Comparison of ENCODE assay signal across 21 cellular contexts in genomic region chr1:230199034-230199433, GRCh38.
"Had no signal": no experiment of that assay in that cellular context is flagged by ENCODE, and none has a peak within 500 bp of the region (broad histone marks: within the 10 kb centered on the region; RNA-seq: fewer than 3 reads in every experiment).

No MANE protein-coding gene starts in this region.

- H3K9me3 Mint-ChIP-seq: activated CD4-positive, alpha-beta T cell treated with anti-CD3 and anti-CD28 coated beads, Interleukin-2, amount 10 ng/mL, durations not matched to agents 7 days and 5 days; activated CD8-positive, alpha-beta T cell treated with anti-CD3 and anti-CD28 coated beads for 36 hours; activated T-helper 2 cell treated with anti-CD3 and anti-CD28 coated beads, Interferon-gamma antibody, Interleukin-2, Interleukin-4, amounts not matched to agents 10 μg/mL and 5 μg/mL and 100 μg/mL, durations not matched to agents 14 hours and 24 hours and 36 hours; dendritic cell treated with granulocyte-macrophage colony-stimulating factor and Interleukin-4, amounts not matched to agents 40 ng/mL and 50 ng/mL, for 4 days; immature natural killer cell; naive thymus-derived CD8-positive, alpha-beta T cell had no signal

- DNase-seq: activated CD4-positive, alpha-beta T cell treated with anti-CD3 and anti-CD28 coated beads, Interleukin-2, amount 10 ng/mL, durations not matched to agents 7 days and 5 days; activated CD4-positive, CD25-positive, alpha-beta regulatory T cell treated with anti-CD3 and anti-CD28 coated beads, Interleukin-2, amount 50 U/mL, for 72 hours; activated CD8-positive, alpha-beta memory T cell treated with anti-CD3 and anti-CD28 coated beads, Interleukin-2, amount 10 ng/mL, durations not matched to agents 7 days and 5 days; activated CD8-positive, alpha-beta T cell treated with anti-CD3 and anti-CD28 coated beads for 36 hours; activated naive CD4-positive, alpha-beta T cell treated with Interleukin-2 at 50 U/mL for 16 hours; amygdala; effector CD8-positive, alpha-beta T cell; erythroblast; foreskin melanocyte; glutamatergic neuron; immature natural killer cell; kidney glomerular epithelial cell; left ventricle myocardium inferior; naive thymus-derived CD8-positive, alpha-beta T cell; stimulated activated CD4-positive, alpha-beta T cell treated with anti-CD3 and anti-CD28 coated beads, Interleukin-4, amount 100 ng/mL, for 1 hour; stimulated activated naive CD4-positive, alpha-beta T cell; WERI-Rb-1 had no signal

- H3K27ac ChIP-seq: hepatocyte, left ventricle myocardium inferior, prostate gland, WERI-Rb-1 had no signal

- H3K27ac Mint-ChIP-seq: activated CD8-positive, alpha-beta memory T cell treated with anti-CD3 and anti-CD28 coated beads, Interleukin-2, amount 10 ng/mL, durations not matched to agents 7 days and 5 days; activated CD8-positive, alpha-beta T cell treated with anti-CD3 and anti-CD28 coated beads for 36 hours; activated T-helper 2 cell treated with anti-CD3 and anti-CD28 coated beads, Interferon-gamma antibody, Interleukin-2, Interleukin-4, amounts not matched to agents 10 μg/mL and 5 μg/mL and 100 μg/mL, durations not matched to agents 14 hours and 24 hours and 36 hours; dendritic cell treated with granulocyte-macrophage colony-stimulating factor and Interleukin-4, amounts not matched to agents 40 ng/mL and 50 ng/mL, for 4 days had no signal

- H3K9me3 ChIP-seq: left ventricle myocardium inferior, prostate gland had no signal

- H3K27me3 ChIP-seq: hepatocyte had no signal

- H2AFZ ChIP-seq: hepatocyte had no signal

- ATAC-seq: activated CD8-positive, alpha-beta memory T cell treated with anti-CD3 and anti-CD28 coated beads, Interleukin-2, amount 10 ng/mL, durations not matched to agents 7 days and 5 days; activated CD8-positive, alpha-beta T cell treated with anti-CD3 and anti-CD28 coated beads for 36 hours; naive thymus-derived CD8-positive, alpha-beta T cell had no signal

- H3K36me3 ChIP-seq: prostate gland had no signal

- H3K4me3 ChIP-seq: hepatocyte, left ventricle myocardium inferior, prostate gland had no signal

- H3K4me1 ChIP-seq: left ventricle myocardium inferior, prostate gland had no signal

- H3K4me2 ChIP-seq: hepatocyte had no signal

- H3K27me3 Mint-ChIP-seq: activated CD4-positive, alpha-beta T cell treated with anti-CD3 and anti-CD28 coated beads, Interleukin-2, amount 10 ng/mL, durations not matched to agents 7 days and 5 days; activated CD8-positive, alpha-beta memory T cell treated with anti-CD3 and anti-CD28 coated beads, Interleukin-2, amount 10 ng/mL, durations not matched to agents 7 days and 5 days; activated CD8-positive, alpha-beta T cell treated with anti-CD3 and anti-CD28 coated beads for 36 hours; dendritic cell treated with granulocyte-macrophage colony-stimulating factor and Interleukin-4, amounts not matched to agents 40 ng/mL and 50 ng/mL, for 4 days; naive thymus-derived CD8-positive, alpha-beta T cell had no signal

- H3K4me3 Mint-ChIP-seq: activated CD4-positive, alpha-beta T cell treated with anti-CD3 and anti-CD28 coated beads, Interleukin-2, amount 10 ng/mL, durations not matched to agents 7 days and 5 days; activated CD8-positive, alpha-beta memory T cell treated with anti-CD3 and anti-CD28 coated beads, Interleukin-2, amount 10 ng/mL, durations not matched to agents 7 days and 5 days; activated CD8-positive, alpha-beta T cell treated with anti-CD3 and anti-CD28 coated beads for 36 hours; dendritic cell treated with granulocyte-macrophage colony-stimulating factor and Interleukin-4, amounts not matched to agents 40 ng/mL and 50 ng/mL, for 4 days; immature natural killer cell; naive thymus-derived CD8-positive, alpha-beta T cell had no signal
